23 cellular contexts compared by ENCODE assay signal in genomic region chr2:170533156-170533555, GRCh38.
DNase-seq lines count a peak whose midpoint lies in the region; ATAC-seq lines count a peak whose summit lies in the region.
"Had no signal": no experiment of that assay in that cellular context is flagged by ENCODE, and none has a peak within 500 bp of the region (broad histone marks: within the 10 kb centered on the region; RNA-seq: fewer than 3 reads in every experiment).

No MANE protein-coding gene starts in this region.

- peaks cover 0 to 3% (median 0%) of the 10 kb centered on the region in 3 experiments for H3K27me3 ChIP-seq in neuronal stem cell (ENCODE audit: control insufficient read depth in 3 of 3, insufficient read depth in 3 of 3, low read depth in 1 of 3, low read length in 3 of 3)

- no peaks in the 10 kb centered on the region for H3K79me1 ChIP-seq in neuronal stem cell (ENCODE audit: low read depth, low read length)

- H3K23ac ChIP-seq in neuronal stem cell (ENCODE audit: low read depth, low read length, poor library complexity), result no peak overlapping the region

- no peak overlapping the region for H2BK15ac ChIP-seq in neuronal stem cell (ENCODE audit: low read length)

- H3K4me1 ChIP-seq in neuronal stem cell (ENCODE audit: control insufficient read depth in 2 of 2, insufficient read depth in 1 of 2, low read depth in 1 of 2, low read length in 2 of 2), result peaks cover 0 to 3% of the 10 kb centered on the region in 2 donors

- H3K27ac ChIP-seq in neuronal stem cell (replicated peaks; ENCODE audit: low read length), result no peak overlapping the region
- H3K27ac ChIP-seq: left ventricle myocardium inferior had no signal

- no peak overlapping the region for H3K4ac ChIP-seq in neuronal stem cell (ENCODE audit: low read length)

- H2BK12ac ChIP-seq in neuronal stem cell (ENCODE audit: low read length), result no peak overlapping the region

- H2BK5ac ChIP-seq in neuronal stem cell (ENCODE audit: low read length), result no peak overlapping the region

- no peak overlapping the region for H2BK120ac ChIP-seq in neuronal stem cell (ENCODE audit: low read depth, low read length)

- H3K14ac ChIP-seq in neuronal stem cell (ENCODE audit: low read length), result no peak overlapping the region

- no peak overlapping the region for H3K9ac ChIP-seq in neuronal stem cell (ENCODE audit: low read depth, low read length, poor library complexity)

- H2AFZ ChIP-seq in neuronal stem cell (ENCODE audit: low read length), result no peak overlapping the region

- no peak overlapping the region for H4K91ac ChIP-seq in neuronal stem cell (ENCODE audit: low read depth, low read length, poor library complexity)

- peak; percentile 65 for ATAC-seq in GM18517 (IDR thresholded peaks at IDR 0.05; ENCODE audit: unreplicated experiment)
- ATAC-seq in GM21619 (IDR thresholded peaks at IDR 0.05; ENCODE audit: unreplicated experiment), result peak; percentile 53
- ATAC-seq in HG03066 (IDR thresholded peaks at IDR 0.05; ENCODE audit: low read depth, unreplicated experiment), result peak; percentile 76
- ATAC-seq in GM18873 (IDR thresholded peaks at IDR 0.05; ENCODE audit: low FRiP score, unreplicated experiment), result no peak
- ATAC-seq: activated CD8-positive, alpha-beta T cell treated with anti-CD3 and anti-CD28 coated beads for 36 hours; stimulated activated effector memory CD8-positive, alpha-beta T cell treated with anti-CD3 and anti-CD28 coated beads, Interleukin-12 subunit alpha, Interleukin-12 subunit beta, amount 100 ng/mL, for 72 hours had no signal

- DNase-seq in glomerular visceral epithelial cell (ENCODE audit: extremely low spot score) (peak; percentile 35), neuronal stem cell (ENCODE audit: low spot score) (no peak), DMS153 (lab: John Stamatoyannopoulos, UW) (no peak), COR-L47 (lab: John Stamatoyannopoulos, UW) (no peak)
- DNase-seq: activated B cell treated with CpG ODN at 0.5 μM for 24 hours; activated CD8-positive, alpha-beta T cell treated with anti-CD3 and anti-CD28 coated beads for 36 hours; activated naive CD4-positive, alpha-beta T cell treated with Interleukin-2 at 50 U/mL for 16 hours; activated T-cell treated with anti-CD3 and anti-CD28 coated beads, Interleukin-2, amount 50 U/mL, for 24 hours; amniotic stem cell; dermis blood vessel endothelial cell; head of caudate nucleus; left ventricle myocardium inferior; midbrain; NCI-H1092 treated with DMSO at 0.1 percent for 48 hours; NCI-H2081; NCI-H446 treated with DMSO at 0.1 percent for 48 hours; nephron progenitor cell; NK-92 treated with Interleukin-12 subunit alpha and Interleukin-12 subunit beta, amount 100 ng/mL, for 24 hours had no signal

- H3K9me3 ChIP-seq in neuronal stem cell (replicated peaks in 1 of 2; ENCODE audit: control insufficient read depth in 2 of 2, insufficient read depth in 1 of 2, low read depth in 1 of 2, low read length in 2 of 2), result no peaks in the 10 kb centered on the region
- H3K9me3 ChIP-seq: left ventricle myocardium inferior had no signal

- no peak overlapping the region for H3K4me2 ChIP-seq in neuronal stem cell (ENCODE audit: insufficient read depth, low read length, poor library complexity, severe bottlenecking)

- H3K18ac ChIP-seq in neuronal stem cell (ENCODE audit: low read length), result no peak overlapping the region

- H4K8ac ChIP-seq in neuronal stem cell (ENCODE audit: low read depth, low read length), result no peak overlapping the region

- H3K4me3 ChIP-seq in neuronal stem cell (ENCODE audit: low read length in 2 of 2), result no peak overlapping the region
- H3K4me3 ChIP-seq: left ventricle myocardium inferior had no signal

- peaks cover 0 to 2% of the 10 kb centered on the region in 2 donors for H3K36me3 ChIP-seq in neuronal stem cell (replicated peaks in 1 of 2; ENCODE audit: control insufficient read depth in 2 of 2, insufficient read depth in 2 of 2, low read length in 2 of 2)
- H3K36me3 ChIP-seq: left ventricle myocardium inferior had no signal

- H2AK5ac ChIP-seq in neuronal stem cell (ENCODE audit: low read depth, low read length), result no peak overlapping the region

- WGBS in neuronal stem cell (ENCODE audit: extremely low coverage in 2 of 2, insufficient read length in 2 of 2, insufficient replicate concordance in 1 of 2), 2 donors, result no CpG with 5 or more reads among the region's 4 CpGs
